ENCODE assay signal across 35 cellular contexts in genomic region chr3:160602259-160602658, GRCh38.
"Had no signal": no experiment of that assay in that cellular context is flagged by ENCODE, and none has a peak within 500 bp of the region (broad histone marks: within the 10 kb centered on the region; RNA-seq: fewer than 3 reads in every experiment).

No MANE protein-coding gene starts in this region.

- H3K9me3 ChIP-seq: MG63 had no signal

- H3K4me2 ChIP-seq: KMS-11 had no signal

- H3K27ac ChIP-seq: KMS-11 had no signal

- DNase-seq: Karpas-422, Kasumi-1, MG63, MM.1S, MV-4-11, NCI-H1048, NCI-H1092, NCI-H1092 treated with DMSO at 0.1 percent for 48 hours, NCI-H1105, NCI-H1105 treated with DMSO at 0.1 percent for 48 hours, NCI-H1417, NCI-H1417 treated with DMSO at 0.1 percent for 48 hours, NCI-H1436, NCI-H1436 treated with DMSO at 0.1 percent for 48 hours, NCI-H146, NCI-H1694, NCI-H1694 treated with DMSO at 0.1 percent for 48 hours, NCI-H187, NCI-H187 treated with DMSO at 0.1 percent for 48 hours, NCI-H1930, NCI-H2029, NCI-H2029 treated with DMSO at 0.1 percent for 48 hours, NCI-H2081, NCI-H2081 treated with DMSO at 0.1 percent for 48 hours, NCI-H2107, NCI-H2171, NCI-H2171 treated with DMSO at 0.1 percent for 48 hours, NCI-H2227 treated with DMSO at 0.1 percent for 48 hours, NCI-H226, NCI-H345, NCI-H446, NCI-H446 treated with DMSO at 0.1 percent for 48 hours, NCI-H510A, NCI-H510A treated with DMSO at 0.1 percent for 48 hours had no signal

- H3K9ac ChIP-seq: KMS-11 had no signal

- H3K4me3 ChIP-seq: MG63 had no signal

- H3K36me3 ChIP-seq: MG63 had no signal
